ENCODE assay signal across 13 cellular contexts in the genomic region with DNA sequence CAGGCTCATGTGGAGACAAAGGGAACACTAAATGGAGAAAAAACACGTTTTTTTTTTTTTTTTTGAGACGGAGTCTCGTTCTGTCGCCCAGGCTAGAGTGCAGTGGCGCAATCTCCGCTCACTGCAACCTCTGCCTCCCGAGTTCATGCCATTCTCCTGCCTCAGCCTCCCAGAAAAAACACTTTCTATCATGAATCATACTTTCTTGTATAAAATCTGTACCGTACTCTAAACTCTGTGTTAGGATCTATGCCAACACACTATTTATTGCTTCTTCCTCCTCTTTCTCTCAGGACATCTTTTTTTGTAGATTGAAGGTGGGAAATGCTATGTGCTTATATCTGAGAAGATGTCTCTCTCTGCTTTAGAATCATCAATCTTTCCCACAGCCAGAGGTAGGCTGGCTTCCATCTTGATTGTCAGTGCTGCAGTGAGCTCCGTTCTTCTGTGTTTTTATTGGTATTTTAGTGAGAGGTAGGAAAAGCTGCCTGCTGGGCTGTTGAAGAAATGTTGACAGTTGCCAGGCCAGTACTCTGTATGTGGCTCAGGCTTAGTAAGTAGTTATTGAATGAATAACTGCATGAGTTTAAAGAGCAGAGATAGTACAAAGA.
DNase-seq lines count a peak whose midpoint lies in the region; ATAC-seq, FAIRE-seq and TF ChIP-seq lines count a peak whose summit lies in the region.
"Had no signal": no experiment of that assay in that cellular context is flagged by ENCODE, and none has a peak within 500 bp of the region (broad histone marks: within the 10 kb centered on the region; RNA-seq: fewer than 3 reads in every experiment).

No MANE protein-coding gene starts in this region.

- H2BK12ac ChIP-seq in mesenchymal stem cell (ENCODE audit: low read length in 2 of 2) = no peak overlapping the region

- H2BK5ac ChIP-seq in mesenchymal stem cell (ENCODE audit: low read depth, low read length, poor library complexity, severe bottlenecking) = no peak overlapping the region

- H3K4me2 ChIP-seq in Loucy (ENCODE audit: low read depth, low read length, poor library complexity, severe bottlenecking) (no peak overlapping the region), mesenchymal stem cell (ENCODE audit: low read length, poor library complexity, severe bottlenecking) (no peak overlapping the region)

- FAIRE-seq in RCC 7860 (lab: Jason Lieb, UNC) = no peak

- H3K27me3 ChIP-seq in Loucy (ENCODE audit: insufficient read depth, low read length, poor library complexity, severe bottlenecking) = no peaks in the 10 kb centered on the region
- no peaks in the 10 kb centered on the region for H3K27me3 ChIP-seq in mesenchymal stem cell (ENCODE audit: control insufficient read depth in 1 of 2, insufficient read depth in 1 of 2, low read length in 2 of 2)
- H3K27me3 ChIP-seq: tibial nerve had no signal

- H3K4me1 ChIP-seq in Loucy (ENCODE audit: insufficient read depth, low read length, poor library complexity, severe bottlenecking) (no peaks in the 10 kb centered on the region), mesenchymal stem cell (ENCODE audit: control insufficient read depth, insufficient read depth, low read depth, low read length) (no peaks in the 10 kb centered on the region)
- H3K4me1 ChIP-seq: tibial nerve had no signal

- H4K20me1 ChIP-seq in Loucy (ENCODE audit: insufficient read depth, low read length, poor library complexity, severe bottlenecking) = no peaks in the 10 kb centered on the region

- TF ChIP-seq CTCF in AG09309 (IDR thresholded peaks at IDR 0.05; ENCODE audit: control insufficient read depth, insufficient read depth, low read depth, low read length, missing control alignments) (no peak), Loucy (conservative IDR thresholded peaks at IDR 0.05; ENCODE audit: low read length) (no peak), cardiac fibroblast (IDR thresholded peaks at IDR 0.05; ENCODE audit: low read depth, low read length) (no peak)

- ATAC-seq in GM21390 (IDR thresholded peaks at IDR 0.05; ENCODE audit: unreplicated experiment) = no peak

- no peak overlapping the region for H3K4me3 ChIP-seq in AG09309 (ENCODE audit: control insufficient read depth, low read depth, low read length)
- no peak overlapping the region for H3K4me3 ChIP-seq in Loucy (ENCODE audit: low read length, poor library complexity, severe bottlenecking)
- peak overlapping the region in 1 of 2 donors; percentile 9 for H3K4me3 ChIP-seq in cardiac fibroblast (replicated peaks in 1 of 2; ENCODE audit: low read depth in 2 of 2, low read length in 2 of 2)
- peak overlapping the region in 1 of 2 experiments; percentile 52 for H3K4me3 ChIP-seq in mesenchymal stem cell (ENCODE audit: insufficient read depth in 1 of 2, low read depth in 1 of 2, low read length in 2 of 2)
- H3K4me3 ChIP-seq: tibial nerve had no signal

- peak; percentile 34 for DNase-seq in AG09309 (ENCODE audit: low read depth)
- peak; percentile 52 to 86 for DNase-seq in cardiac fibroblast (ENCODE audit: low read depth in 2 of 2)
- DNase-seq in mesenchymal stem cell = peak; percentile 76
- no peak for DNase-seq in T-helper 2 cell
- DNase-seq in RCC 7860 (ENCODE audit: low spot score) = no peak
- no peak for DNase-seq in NCI-H1436 treated with DMSO at 0.1 percent for 48 hours (lab: John Stamatoyannopoulos, UW)
- DNase-seq: activated naive CD4-positive, alpha-beta T cell treated with Interleukin-2 at 50 U/mL for 16 hours; CD4-positive, alpha-beta memory T cell; NCI-H1694 treated with DMSO at 0.1 percent for 48 hours; RPMI8226 had no signal

- no peak overlapping the region for H4K91ac ChIP-seq in mesenchymal stem cell (ENCODE audit: low read length)

- no peak overlapping the region for H2BK15ac ChIP-seq in mesenchymal stem cell (ENCODE audit: low read depth, poor library complexity, severe bottlenecking)

- H3K36me3 ChIP-seq in Loucy (ENCODE audit: insufficient read depth, low read length) (no peaks in the 10 kb centered on the region), mesenchymal stem cell (ENCODE audit: control insufficient read depth in 1 of 2, insufficient read depth in 2 of 2, low read depth in 1 of 2, low read length in 2 of 2) (no peaks in the 10 kb centered on the region)
- H3K36me3 ChIP-seq: tibial nerve had no signal

- H3K9ac ChIP-seq in Loucy (ENCODE audit: low read depth, low read length, poor library complexity, severe bottlenecking) = no peak overlapping the region
- H3K9ac ChIP-seq in mesenchymal stem cell (ENCODE audit: low read length) = peak overlapping the region; percentile 75

- H3K18ac ChIP-seq in mesenchymal stem cell (ENCODE audit: low read depth in 1 of 2, low read length in 2 of 2) = no peak overlapping the region

- H3K4ac ChIP-seq in mesenchymal stem cell (ENCODE audit: low read depth in 1 of 2, low read length in 2 of 2) = no peak overlapping the region

- H3K79me1 ChIP-seq in mesenchymal stem cell (replicated peaks; ENCODE audit: low read length, poor library complexity, severe bottlenecking) = no peaks in the 10 kb centered on the region

- H3K9me3 ChIP-seq in Loucy (ENCODE audit: insufficient read depth, low read depth, low read length) (no peaks in the 10 kb centered on the region), mesenchymal stem cell (ENCODE audit: control insufficient read depth, low read length) (no peaks in the 10 kb centered on the region)
- H3K9me3 ChIP-seq: tibial nerve had no signal

- no peak overlapping the region for H3K23ac ChIP-seq in mesenchymal stem cell (ENCODE audit: low read length in 2 of 2)

- H2AFZ ChIP-seq in Loucy (ENCODE audit: low read length) (peak overlapping the region; percentile 29; the same call in 1 of the 2 replicates), mesenchymal stem cell (ENCODE audit: low read depth, low read length) (no peak overlapping the region)

- 8% methylated on average over 9 of the region's 9 CpGs for WGBS in mesenchymal stem cell

- no peaks in the 10 kb centered on the region for H3F3A ChIP-seq in Loucy (ENCODE audit: low read depth)

- no peak overlapping the region for H4K8ac ChIP-seq in mesenchymal stem cell (ENCODE audit: low read length)

- no peak overlapping the region for H2BK120ac ChIP-seq in mesenchymal stem cell (ENCODE audit: low read depth, low read length)

- H3K9me2 ChIP-seq in Loucy (replicated peaks; ENCODE audit: low read depth, low read length) = no peaks in the 10 kb centered on the region

- peak overlapping the region; percentile 1 for H3K27ac ChIP-seq in mesenchymal stem cell (ENCODE audit: low read length, poor library complexity, severe bottlenecking)
- H3K27ac ChIP-seq: tibial nerve had no signal

- no peaks in the 10 kb centered on the region for H3K79me2 ChIP-seq in Loucy (ENCODE audit: insufficient read depth, low read length)

- no peak overlapping the region for H2AK5ac ChIP-seq in mesenchymal stem cell (ENCODE audit: low read length, severe bottlenecking)

- no peak overlapping the region for H3K14ac ChIP-seq in mesenchymal stem cell (ENCODE audit: low read length in 2 of 2)

Comparison
In these comparisons a context has a peak if more than half of its experiments do, and no peak if none do; other contexts are left out.
1. DNase-seq: peak in AG09309 (single experiment), cardiac fibroblast (2 of 2) and mesenchymal stem cell (single experiment); none in T-helper 2 cell (0 of 5), RCC 7860 (single experiment) and NCI-H1436 treated with DMSO at 0.1 percent for 48 hours (single experiment).